In the genomic region with DNA sequence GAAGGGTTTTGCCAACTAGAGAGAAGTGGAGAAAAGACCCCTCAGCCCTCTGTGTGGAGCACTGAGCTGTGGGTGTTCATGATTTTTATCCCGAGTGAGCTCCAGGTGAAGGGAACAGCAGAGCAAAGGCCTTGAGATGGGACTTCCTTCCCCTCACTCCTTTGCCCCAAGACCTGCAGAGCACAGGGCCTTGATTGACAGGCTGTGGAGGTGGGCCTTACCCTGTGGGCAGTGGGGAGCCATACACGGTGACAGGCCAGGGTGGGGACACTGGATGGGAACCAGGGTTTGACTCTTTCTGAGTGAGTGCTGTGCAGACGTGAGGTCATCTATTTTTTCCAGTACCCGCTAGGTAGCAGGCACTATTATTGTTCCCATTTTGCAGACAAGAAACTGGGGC, we compare ENCODE assay signal across 16 cellular contexts. TPM values are rescaled to one million over a fixed set of nuclear protein-coding genes. Genes with fewer than 3 reads are reported as not detected.
DNase-seq lines count a peak whose midpoint lies in the region; ATAC-seq and TF ChIP-seq lines count a peak whose summit lies in the region.
"Had no signal": no experiment of that assay in that cellular context is flagged by ENCODE, and none has a peak within 500 bp of the region (broad histone marks: within the 10 kb centered on the region; RNA-seq: fewer than 3 reads in every experiment).

No MANE protein-coding gene starts in this region.

- intact Hi-C loops in naive thymus-derived CD4-positive, alpha-beta T cell (cut with micrococcal nuclease), result no loop called here
- intact Hi-C loops in mammary epithelial cell (cut with micrococcal nuclease), result no loop called here

- H3K27me3 Mint-ChIP-seq in stimulated activated naive CD8-positive, alpha-beta T cell treated with anti-CD3 and anti-CD28 coated beads, Interleukin-15, amount 100 ng/mL, for 72 hours, result no peaks in the 10 kb centered on the region
- H3K27me3 Mint-ChIP-seq in activated T-helper 17 cell treated with anti-CD3 and anti-CD28 coated beads, Interleukin-2, amount 50 U/mL, for 72 hours, result peaks cover 3% of the 10 kb centered on the region
- H3K27me3 Mint-ChIP-seq in naive thymus-derived CD4-positive, alpha-beta T cell, result peaks cover 0 to 8% (median 0%) of the 10 kb centered on the region in 5 donors

- no peaks in the 10 kb centered on the region for H4K20me1 ChIP-seq in mammary epithelial cell (ENCODE audit: insufficient read depth, low read length)

- ATAC-seq in stimulated activated naive CD8-positive, alpha-beta T cell treated with anti-CD3 and anti-CD28 coated beads, Interleukin-15, amount 100 ng/mL, for 72 hours, result no peak
- ATAC-seq in stimulated activated naive CD8-positive, alpha-beta T cell treated with anti-CD3 and anti-CD28 coated beads, Interleukin-15, Interleukin-2, amounts not matched to agents 100 U/mL and 50 U/mL, for 24 hours, result no peak
- no peak for ATAC-seq in activated T-helper 17 cell treated with anti-CD3 and anti-CD28 coated beads, Interleukin-2, amount 50 U/mL, for 72 hours (replicated peaks)
- ATAC-seq in naive thymus-derived CD4-positive, alpha-beta T cell, result no peak
- ATAC-seq in GM18861 (IDR thresholded peaks at IDR 0.05; ENCODE audit: unreplicated experiment), result no peak

- no peaks in the 10 kb centered on the region for H3K36me3 Mint-ChIP-seq in activated T-helper 17 cell treated with anti-CD3 and anti-CD28 coated beads, Interleukin-2, amount 50 U/mL, for 72 hours (ENCODE audit: low read depth)
- H3K36me3 Mint-ChIP-seq in naive thymus-derived CD4-positive, alpha-beta T cell, result no peaks in the 10 kb centered on the region

- in situ Hi-C loops in mammary epithelial cell (cut with MboI; ENCODE audit: low sequenced_read_pairs in 2 of 2), result no loop called here

- CTCF ChIA-PET in naive thymus-derived CD4-positive, alpha-beta T cell (lab: Charles Lee), result interaction anchor here (4.0 kb wide), 1 partner anchor 19 kb away, joined by 40 read pairs; no protein-coding TSS in a partner anchor
- CTCF ChIA-PET in mammary epithelial cell (lab: Charles Lee; ENCODE audit: low non-redundant PET), result no interaction called here

- WGBS in mammary epithelial cell (ENCODE audit: low coverage, missing lambda C conversion rate), result 93% methylated on average over 4 of the region's 4 CpGs

- DNase-seq in stimulated activated naive CD8-positive, alpha-beta T cell treated with anti-CD3 and anti-CD28 coated beads, Interleukin-15, amount 100 ng/mL, for 72 hours, result no peak
- no peak for DNase-seq in stimulated activated naive CD8-positive, alpha-beta T cell treated with anti-CD3 and anti-CD28 coated beads, Interleukin-15, Interleukin-2, amounts not matched to agents 100 U/mL and 50 U/mL, for 24 hours
- no peak for DNase-seq in naive thymus-derived CD4-positive, alpha-beta T cell
- no peak for DNase-seq in mammary epithelial cell
- DNase-seq in occipital lobe (lab: John Stamatoyannopoulos, UW), result no peak
- DNase-seq: C1 segment of cervical spinal cord, DMS79 treated with DMSO at 0.1 percent for 48 hours, GM23248, MV-4-11, NCI-H1694 treated with DMSO at 0.1 percent for 48 hours, NCI-H510A treated with DMSO at 0.1 percent for 48 hours, NCI-H774, SHP77, SK-N-SH had no signal

- no peaks in the 10 kb centered on the region for H3K27me3 ChIP-seq in naive thymus-derived CD4-positive, alpha-beta T cell (ENCODE audit: control insufficient read depth in 2 of 2, insufficient read depth in 2 of 2, low read length in 2 of 2)
- H3K27me3 ChIP-seq in mammary epithelial cell (ENCODE audit: insufficient read depth, low read length), result peaks cover 10% of the 10 kb centered on the region

- H3K4me2 ChIP-seq in mammary epithelial cell (ENCODE audit: insufficient read depth, low read depth, low read length), result no peak overlapping the region
- H3K4me2 ChIP-seq: SK-N-SH had no signal

- POLR2A ChIA-PET in naive thymus-derived CD4-positive, alpha-beta T cell (lab: Charles Lee), result no interaction called here

- no peak overlapping the region for H3K27ac ChIP-seq in naive thymus-derived CD4-positive, alpha-beta T cell (ENCODE audit: low read depth, low read length)
- no peak overlapping the region for H3K27ac ChIP-seq in mammary epithelial cell (ENCODE audit: insufficient read depth, low read depth, low read length)
- H3K27ac ChIP-seq: GM23248 had no signal

- no peak overlapping the region for H3K9ac ChIP-seq in mammary epithelial cell (ENCODE audit: insufficient read depth, low read length)
- H3K9ac ChIP-seq: GM23248, SK-N-SH had no signal

- peak overlapping the region; percentile 31 to 46 for H3K4me3 Mint-ChIP-seq in stimulated activated naive CD8-positive, alpha-beta T cell treated with anti-CD3 and anti-CD28 coated beads, Interleukin-15, amount 100 ng/mL, for 72 hours
- H3K4me3 Mint-ChIP-seq in activated T-helper 17 cell treated with anti-CD3 and anti-CD28 coated beads, Interleukin-2, amount 50 U/mL, for 72 hours, result no peak overlapping the region
- H3K4me3 Mint-ChIP-seq in naive thymus-derived CD4-positive, alpha-beta T cell, result no peak overlapping the region

- no peaks in the 10 kb centered on the region for H3K79me2 ChIP-seq in mammary epithelial cell (ENCODE audit: insufficient read depth, low read length)

- H3K36me3 ChIP-seq in naive thymus-derived CD4-positive, alpha-beta T cell (ENCODE audit: control insufficient read depth in 2 of 3, insufficient read depth in 3 of 3, low read length in 3 of 3), result no peaks in the 10 kb centered on the region
- H3K36me3 ChIP-seq in mammary epithelial cell (ENCODE audit: insufficient read depth, low read length), result no peaks in the 10 kb centered on the region

- dilution Hi-C loops in mammary epithelial cell (cut with HindIII; ENCODE audit: low sequenced_read_pairs), result no loop called here

- TF ChIP-seq CTCF in mammary epithelial cell (conservative IDR thresholded peaks at IDR 0.05 in 1 of 2, IDR thresholded peaks at IDR 0.05 in 1 of 2; ENCODE audit: extremely low read depth in 1 of 2, insufficient read depth in 1 of 2, low read depth in 1 of 2, low read length in 2 of 2), result no peak

- H2AFZ ChIP-seq in mammary epithelial cell (ENCODE audit: low read depth, low read length), result no peak overlapping the region
- H2AFZ ChIP-seq: GM23248 had no signal

- no peaks in the 10 kb centered on the region for H3K9me3 ChIP-seq in naive thymus-derived CD4-positive, alpha-beta T cell (ENCODE audit: control insufficient read depth in 2 of 3, low read length in 3 of 3)
- no peaks in the 10 kb centered on the region for H3K9me3 ChIP-seq in mammary epithelial cell (replicated peaks; ENCODE audit: insufficient read depth, low read length)
- H3K9me3 ChIP-seq: SK-N-SH had no signal

- H3K4me1 ChIP-seq in naive thymus-derived CD4-positive, alpha-beta T cell (ENCODE audit: control insufficient read depth in 2 of 2, insufficient read depth in 2 of 2, low read length in 2 of 2), result peaks cover 5 to 15% of the 10 kb centered on the region in 2 donors
- no peaks in the 10 kb centered on the region for H3K4me1 ChIP-seq in mammary epithelial cell (ENCODE audit: insufficient read depth, low read length)

- BruUV-seq in mammary epithelial cell (replicated peaks; lab: Mats Ljungman, UMichigan), result no TSS peak

- H3K27ac Mint-ChIP-seq in stimulated activated naive CD8-positive, alpha-beta T cell treated with anti-CD3 and anti-CD28 coated beads, Interleukin-15, amount 100 ng/mL, for 72 hours, result no peak overlapping the region
- peak overlapping the region; percentile 18 for H3K27ac Mint-ChIP-seq in activated T-helper 17 cell treated with anti-CD3 and anti-CD28 coated beads, Interleukin-2, amount 50 U/mL, for 72 hours
- peak overlapping the region in 5 of 9 donors; percentile 25 to 88 (median 86) for H3K27ac Mint-ChIP-seq in naive thymus-derived CD4-positive, alpha-beta T cell

- no peak overlapping the region for H3K4me3 ChIP-seq in naive thymus-derived CD4-positive, alpha-beta T cell (ENCODE audit: low read length)
- no peak overlapping the region for H3K4me3 ChIP-seq in mammary epithelial cell (replicated peaks in 1 of 3; ENCODE audit: insufficient read depth in 1 of 3, low read depth in 2 of 3, low read length in 3 of 3)
- H3K4me3 ChIP-seq: GM23248 had no signal

- peaks cover 48% of the 10 kb centered on the region for H3K4me1 Mint-ChIP-seq in stimulated activated naive CD8-positive, alpha-beta T cell treated with anti-CD3 and anti-CD28 coated beads, Interleukin-15, amount 100 ng/mL, for 72 hours
- H3K4me1 Mint-ChIP-seq in activated T-helper 17 cell treated with anti-CD3 and anti-CD28 coated beads, Interleukin-2, amount 50 U/mL, for 72 hours, result peaks cover 23% of the 10 kb centered on the region
- H3K4me1 Mint-ChIP-seq in naive thymus-derived CD4-positive, alpha-beta T cell, result peaks cover 6 to 41% (median 33%) of the 10 kb centered on the region in 7 donors

- no peaks in the 10 kb centered on the region for H3K9me3 Mint-ChIP-seq in stimulated activated naive CD8-positive, alpha-beta T cell treated with anti-CD3 and anti-CD28 coated beads, Interleukin-15, amount 100 ng/mL, for 72 hours
- no peaks in the 10 kb centered on the region for H3K9me3 Mint-ChIP-seq in activated T-helper 17 cell treated with anti-CD3 and anti-CD28 coated beads, Interleukin-2, amount 50 U/mL, for 72 hours
- H3K9me3 Mint-ChIP-seq in naive thymus-derived CD4-positive, alpha-beta T cell, result peaks cover 0 to 2% (median 0%) of the 10 kb centered on the region in 11 donors

RNA-seq across cellular contexts. Expression of a gene that starts 10.5 kb away (rescaled TPM):
- total RNA-seq in activated T-helper 17 cell treated with anti-CD3 and anti-CD28 coated beads, Interleukin-2, amount 50 U/mL, for 72 hours, result 1 to 10 TPM in 1 of 2 donors, under 1 TPM in 1; 0.45 to 1.5 TPM
- under 1 TPM; 0.13 to 0.97 (median 0.24) TPM for total RNA-seq in naive thymus-derived CD4-positive, alpha-beta T cell
- polyA plus RNA-seq in naive thymus-derived CD4-positive, alpha-beta T cell, result under 1 TPM in 1 of 2 donors, not detected in 1; 0.10 TPM
- total RNA-seq in mammary epithelial cell, result not detected
- 0.02 TPM for polyA plus RNA-seq in mammary epithelial cell
- polyA minus RNA-seq in mammary epithelial cell, result not detected
- total RNA-seq in occipital lobe, result 1.7 TPM
- total RNA-seq: GM23248 had no signal
- polyA plus RNA-seq: GM23248 had no signal

Comparison
In these comparisons a context has a peak if more than half of its experiments do, and no peak if none do; other contexts are left out.
1. H3K27ac Mint-ChIP-seq: peak in activated T-helper 17 cell treated with anti-CD3 and anti-CD28 coated beads, Interleukin-2, amount 50 U/mL, for 72 hours (single experiment) and naive thymus-derived CD4-positive, alpha-beta T cell (5 of 9); none in stimulated activated naive CD8-positive, alpha-beta T cell treated with anti-CD3 and anti-CD28 coated beads, Interleukin-15, amount 100 ng/mL, for 72 hours (0 of 2).
2. H3K4me3 Mint-ChIP-seq: peak in stimulated activated naive CD8-positive, alpha-beta T cell treated with anti-CD3 and anti-CD28 coated beads, Interleukin-15, amount 100 ng/mL, for 72 hours (2 of 2); none in activated T-helper 17 cell treated with anti-CD3 and anti-CD28 coated beads, Interleukin-2, amount 50 U/mL, for 72 hours (single experiment) and naive thymus-derived CD4-positive, alpha-beta T cell (0 of 10).